Comparison of ENCODE assay signal across 1 cellular context in the genomic region with DNA sequence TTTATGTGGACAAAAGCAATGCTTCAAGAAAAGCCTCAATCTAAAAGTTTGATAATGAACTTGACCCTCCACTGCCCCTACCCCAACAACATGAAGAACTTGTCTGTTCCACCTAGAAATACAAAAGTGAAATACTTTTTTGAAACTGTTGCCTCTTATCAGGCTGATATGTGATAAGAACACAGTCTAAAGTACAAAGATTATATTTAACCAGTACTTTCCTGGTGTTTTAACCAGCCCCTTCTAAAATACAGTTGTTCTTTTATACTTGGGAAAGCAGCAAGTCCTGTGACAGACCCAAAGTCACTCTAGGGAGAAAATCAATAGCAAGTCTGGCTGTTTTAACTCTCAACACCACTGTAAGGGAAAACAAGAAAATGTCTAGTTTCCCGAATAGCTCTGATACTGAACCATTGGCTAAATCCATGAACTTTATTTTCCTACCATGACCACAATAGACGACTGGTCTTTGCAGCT.
TF ChIP-seq lines count a peak whose summit lies in the region.

No MANE protein-coding gene starts in this region.

TF ChIP-seq in HepG2, 621 proteins besides CTCF, POLR2A, EP300 and RAD21 (continued from another document and continues in another):
- TF ChIP-seq, protein P1, sequence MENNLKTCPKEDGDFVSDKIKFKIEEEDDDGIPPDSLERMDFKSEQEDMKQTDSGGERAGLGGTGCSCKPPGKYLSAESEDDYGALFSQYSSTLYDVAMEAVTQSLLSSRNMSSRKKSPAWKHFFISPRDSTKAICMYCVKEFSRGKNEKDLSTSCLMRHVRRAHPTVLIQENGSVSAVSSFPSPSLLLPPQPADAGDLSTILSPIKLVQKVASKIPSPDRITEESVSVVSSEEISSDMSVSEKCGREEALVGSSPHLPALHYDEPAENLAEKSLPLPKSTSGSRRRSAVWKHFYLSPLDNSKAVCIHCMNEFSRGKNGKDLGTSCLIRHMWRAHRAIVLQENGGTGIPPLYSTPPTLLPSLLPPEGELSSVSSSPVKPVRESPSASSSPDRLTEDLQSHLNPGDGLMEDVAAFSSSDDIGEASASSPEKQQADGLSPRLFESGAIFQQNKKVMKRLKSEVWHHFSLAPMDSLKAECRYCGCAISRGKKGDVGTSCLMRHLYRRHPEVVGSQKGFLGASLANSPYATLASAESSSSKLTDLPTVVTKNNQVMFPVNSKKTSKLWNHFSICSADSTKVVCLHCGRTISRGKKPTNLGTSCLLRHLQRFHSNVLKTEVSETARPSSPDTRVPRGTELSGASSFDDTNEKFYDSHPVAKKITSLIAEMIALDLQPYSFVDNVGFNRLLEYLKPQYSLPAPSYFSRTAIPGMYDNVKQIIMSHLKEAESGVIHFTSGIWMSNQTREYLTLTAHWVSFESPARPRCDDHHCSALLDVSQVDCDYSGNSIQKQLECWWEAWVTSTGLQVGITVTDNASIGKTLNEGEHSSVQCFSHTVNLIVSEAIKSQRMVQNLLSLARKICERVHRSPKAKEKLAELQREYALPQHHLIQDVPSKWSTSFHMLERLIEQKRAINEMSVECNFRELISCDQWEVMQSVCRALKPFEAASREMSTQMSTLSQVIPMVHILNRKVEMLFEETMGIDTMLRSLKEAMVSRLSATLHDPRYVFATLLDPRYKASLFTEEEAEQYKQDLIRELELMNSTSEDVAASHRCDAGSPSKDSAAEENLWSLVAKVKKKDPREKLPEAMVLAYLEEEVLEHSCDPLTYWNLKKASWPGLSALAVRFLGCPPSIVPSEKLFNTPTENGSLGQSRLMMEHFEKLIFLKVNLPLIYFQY (CRISPR knock-in tag; IDR thresholded peaks at IDR 0.05; ENCODE audit: borderline replicate concordance) = peak; percentile 77; the same call in 1 of the 2 replicates
- TF ChIP-seq ZSCAN9 (CRISPR knock-in tag; IDR thresholded peaks at IDR 0.05; ENCODE audit: borderline replicate concordance) (peak; percentile 46; the same call in 1 of the 2 replicates), ZNF567 (CRISPR knock-in tag; IDR thresholded peaks at IDR 0.05; ENCODE audit: borderline replicate concordance) (no peak), MIXL1 (CRISPR knock-in tag; IDR thresholded peaks at IDR 0.05) (peak; percentile 67; the same call in 1 of the 2 replicates), ZFP1 (CRISPR knock-in tag; IDR thresholded peaks at IDR 0.05) (peak; percentile 80), NFIC (IDR thresholded peaks at IDR 0.05; ENCODE audit: low read length) (peak; percentile 88), ZFX (CRISPR knock-in tag; IDR thresholded peaks at IDR 0.05; ENCODE audit: low read depth) (no peak), GLI4 (CRISPR knock-in tag; IDR thresholded peaks at IDR 0.05; ENCODE audit: borderline replicate concordance) (no peak), ATF7 (IDR thresholded peaks at IDR 0.05) (no peak), ATF7 (CRISPR knock-in tag; IDR thresholded peaks at IDR 0.05) (no peak), HMG20A (CRISPR knock-in tag; IDR thresholded peaks at IDR 0.05; ENCODE audit: borderline replicate concordance) (peak; percentile 90), PHF5A (CRISPR knock-in tag; IDR thresholded peaks at IDR 0.05; ENCODE audit: low read depth, unreplicated experiment) (no peak), ZNF557 (CRISPR knock-in tag; IDR thresholded peaks at IDR 0.05) (no peak), TCF7 (IDR thresholded peaks at IDR 0.05; ENCODE audit: low read depth) (peak; percentile 65; the same call in 1 of the 2 replicates), RORA (CRISPR knock-in tag; IDR thresholded peaks at IDR 0.05) (0 out of 2 replicates have a peak, but pooled peaks have one; percentile 30)
- TF ChIP-seq, protein P2, sequence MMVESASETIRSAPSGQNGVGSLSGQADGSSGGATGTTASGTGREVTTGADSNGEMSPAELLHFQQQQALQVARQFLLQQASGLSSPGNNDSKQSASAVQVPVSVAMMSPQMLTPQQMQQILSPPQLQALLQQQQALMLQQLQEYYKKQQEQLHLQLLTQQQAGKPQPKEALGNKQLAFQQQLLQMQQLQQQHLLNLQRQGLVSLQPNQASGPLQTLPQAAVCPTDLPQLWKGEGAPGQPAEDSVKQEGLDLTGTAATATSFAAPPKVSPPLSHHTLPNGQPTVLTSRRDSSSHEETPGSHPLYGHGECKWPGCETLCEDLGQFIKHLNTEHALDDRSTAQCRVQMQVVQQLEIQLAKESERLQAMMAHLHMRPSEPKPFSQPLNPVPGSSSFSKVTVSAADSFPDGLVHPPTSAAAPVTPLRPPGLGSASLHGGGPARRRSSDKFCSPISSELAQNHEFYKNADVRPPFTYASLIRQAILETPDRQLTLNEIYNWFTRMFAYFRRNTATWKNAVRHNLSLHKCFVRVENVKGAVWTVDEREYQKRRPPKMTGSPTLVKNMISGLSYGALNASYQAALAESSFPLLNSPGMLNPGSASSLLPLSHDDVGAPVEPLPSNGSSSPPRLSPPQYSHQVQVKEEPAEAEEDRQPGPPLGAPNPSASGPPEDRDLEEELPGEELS (CRISPR knock-in tag; IDR thresholded peaks at IDR 0.05) = peak; percentile 77
- TF ChIP-seq, protein P3, sequence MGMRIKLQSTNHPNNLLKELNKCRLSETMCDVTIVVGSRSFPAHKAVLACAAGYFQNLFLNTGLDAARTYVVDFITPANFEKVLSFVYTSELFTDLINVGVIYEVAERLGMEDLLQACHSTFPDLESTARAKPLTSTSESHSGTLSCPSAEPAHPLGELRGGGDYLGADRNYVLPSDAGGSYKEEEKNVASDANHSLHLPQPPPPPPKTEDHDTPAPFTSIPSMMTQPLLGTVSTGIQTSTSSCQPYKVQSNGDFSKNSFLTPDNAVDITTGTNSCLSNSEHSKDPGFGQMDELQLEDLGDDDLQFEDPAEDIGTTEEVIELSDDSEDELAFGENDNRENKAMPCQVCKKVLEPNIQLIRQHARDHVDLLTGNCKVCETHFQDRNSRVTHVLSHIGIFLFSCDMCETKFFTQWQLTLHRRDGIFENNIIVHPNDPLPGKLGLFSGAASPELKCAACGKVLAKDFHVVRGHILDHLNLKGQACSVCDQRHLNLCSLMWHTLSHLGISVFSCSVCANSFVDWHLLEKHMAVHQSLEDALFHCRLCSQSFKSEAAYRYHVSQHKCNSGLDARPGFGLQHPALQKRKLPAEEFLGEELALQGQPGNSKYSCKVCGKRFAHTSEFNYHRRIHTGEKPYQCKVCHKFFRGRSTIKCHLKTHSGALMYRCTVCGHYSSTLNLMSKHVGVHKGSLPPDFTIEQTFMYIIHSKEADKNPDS (CRISPR knock-in tag; IDR thresholded peaks at IDR 0.05) = peak; percentile 73; the same call in 1 of the 2 replicates
- TF ChIP-seq, protein P4, sequence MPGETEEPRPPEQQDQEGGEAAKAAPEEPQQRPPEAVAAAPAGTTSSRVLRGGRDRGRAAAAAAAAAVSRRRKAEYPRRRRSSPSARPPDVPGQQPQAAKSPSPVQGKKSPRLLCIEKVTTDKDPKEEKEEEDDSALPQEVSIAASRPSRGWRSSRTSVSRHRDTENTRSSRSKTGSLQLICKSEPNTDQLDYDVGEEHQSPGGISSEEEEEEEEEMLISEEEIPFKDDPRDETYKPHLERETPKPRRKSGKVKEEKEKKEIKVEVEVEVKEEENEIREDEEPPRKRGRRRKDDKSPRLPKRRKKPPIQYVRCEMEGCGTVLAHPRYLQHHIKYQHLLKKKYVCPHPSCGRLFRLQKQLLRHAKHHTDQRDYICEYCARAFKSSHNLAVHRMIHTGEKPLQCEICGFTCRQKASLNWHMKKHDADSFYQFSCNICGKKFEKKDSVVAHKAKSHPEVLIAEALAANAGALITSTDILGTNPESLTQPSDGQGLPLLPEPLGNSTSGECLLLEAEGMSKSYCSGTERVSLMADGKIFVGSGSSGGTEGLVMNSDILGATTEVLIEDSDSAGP (CRISPR knock-in tag; IDR thresholded peaks at IDR 0.05; ENCODE audit: borderline replicate concordance) = no peak
- TF ChIP-seq, protein P5, sequence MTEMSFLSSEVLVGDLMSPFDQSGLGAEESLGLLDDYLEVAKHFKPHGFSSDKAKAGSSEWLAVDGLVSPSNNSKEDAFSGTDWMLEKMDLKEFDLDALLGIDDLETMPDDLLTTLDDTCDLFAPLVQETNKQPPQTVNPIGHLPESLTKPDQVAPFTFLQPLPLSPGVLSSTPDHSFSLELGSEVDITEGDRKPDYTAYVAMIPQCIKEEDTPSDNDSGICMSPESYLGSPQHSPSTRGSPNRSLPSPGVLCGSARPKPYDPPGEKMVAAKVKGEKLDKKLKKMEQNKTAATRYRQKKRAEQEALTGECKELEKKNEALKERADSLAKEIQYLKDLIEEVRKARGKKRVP (CRISPR knock-in tag; IDR thresholded peaks at IDR 0.05) = no peak; a peak in 1 of 4 replicates
- TF ChIP-seq, protein P6, sequence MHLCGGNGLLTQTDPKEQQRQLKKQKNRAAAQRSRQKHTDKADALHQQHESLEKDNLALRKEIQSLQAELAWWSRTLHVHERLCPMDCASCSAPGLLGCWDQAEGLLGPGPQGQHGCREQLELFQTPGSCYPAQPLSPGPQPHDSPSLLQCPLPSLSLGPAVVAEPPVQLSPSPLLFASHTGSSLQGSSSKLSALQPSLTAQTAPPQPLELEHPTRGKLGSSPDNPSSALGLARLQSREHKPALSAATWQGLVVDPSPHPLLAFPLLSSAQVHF (CRISPR knock-in tag; IDR thresholded peaks at IDR 0.05) = 0 out of 2 replicates have a peak, but pooled peaks have one; percentile 44
- TF ChIP-seq, protein P7, sequence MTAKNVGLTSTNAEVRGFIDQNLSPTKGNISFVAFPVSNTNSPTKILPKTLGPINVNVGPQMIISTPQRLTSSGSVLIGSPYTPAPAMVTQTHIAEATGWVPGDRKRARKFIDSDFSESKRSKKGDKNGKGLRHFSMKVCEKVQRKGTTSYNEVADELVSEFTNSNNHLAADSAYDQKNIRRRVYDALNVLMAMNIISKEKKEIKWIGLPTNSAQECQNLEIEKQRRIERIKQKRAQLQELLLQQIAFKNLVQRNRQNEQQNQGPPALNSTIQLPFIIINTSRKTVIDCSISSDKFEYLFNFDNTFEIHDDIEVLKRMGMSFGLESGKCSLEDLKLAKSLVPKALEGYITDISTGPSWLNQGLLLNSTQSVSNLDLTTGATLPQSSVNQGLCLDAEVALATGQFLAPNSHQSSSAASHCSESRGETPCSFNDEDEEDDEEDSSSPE (CRISPR knock-in tag; IDR thresholded peaks at IDR 0.05) = no peak
- TF ChIP-seq, protein P8, sequence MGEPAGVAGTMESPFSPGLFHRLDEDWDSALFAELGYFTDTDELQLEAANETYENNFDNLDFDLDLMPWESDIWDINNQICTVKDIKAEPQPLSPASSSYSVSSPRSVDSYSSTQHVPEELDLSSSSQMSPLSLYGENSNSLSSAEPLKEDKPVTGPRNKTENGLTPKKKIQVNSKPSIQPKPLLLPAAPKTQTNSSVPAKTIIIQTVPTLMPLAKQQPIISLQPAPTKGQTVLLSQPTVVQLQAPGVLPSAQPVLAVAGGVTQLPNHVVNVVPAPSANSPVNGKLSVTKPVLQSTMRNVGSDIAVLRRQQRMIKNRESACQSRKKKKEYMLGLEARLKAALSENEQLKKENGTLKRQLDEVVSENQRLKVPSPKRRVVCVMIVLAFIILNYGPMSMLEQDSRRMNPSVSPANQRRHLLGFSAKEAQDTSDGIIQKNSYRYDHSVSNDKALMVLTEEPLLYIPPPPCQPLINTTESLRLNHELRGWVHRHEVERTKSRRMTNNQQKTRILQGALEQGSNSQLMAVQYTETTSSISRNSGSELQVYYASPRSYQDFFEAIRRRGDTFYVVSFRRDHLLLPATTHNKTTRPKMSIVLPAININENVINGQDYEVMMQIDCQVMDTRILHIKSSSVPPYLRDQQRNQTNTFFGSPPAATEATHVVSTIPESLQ (CRISPR knock-in tag; conservative IDR thresholded peaks at IDR 0.05) = 0 out of 2 replicates have a peak, but pooled peaks have one; percentile 39
- TF ChIP-seq, protein P9, sequence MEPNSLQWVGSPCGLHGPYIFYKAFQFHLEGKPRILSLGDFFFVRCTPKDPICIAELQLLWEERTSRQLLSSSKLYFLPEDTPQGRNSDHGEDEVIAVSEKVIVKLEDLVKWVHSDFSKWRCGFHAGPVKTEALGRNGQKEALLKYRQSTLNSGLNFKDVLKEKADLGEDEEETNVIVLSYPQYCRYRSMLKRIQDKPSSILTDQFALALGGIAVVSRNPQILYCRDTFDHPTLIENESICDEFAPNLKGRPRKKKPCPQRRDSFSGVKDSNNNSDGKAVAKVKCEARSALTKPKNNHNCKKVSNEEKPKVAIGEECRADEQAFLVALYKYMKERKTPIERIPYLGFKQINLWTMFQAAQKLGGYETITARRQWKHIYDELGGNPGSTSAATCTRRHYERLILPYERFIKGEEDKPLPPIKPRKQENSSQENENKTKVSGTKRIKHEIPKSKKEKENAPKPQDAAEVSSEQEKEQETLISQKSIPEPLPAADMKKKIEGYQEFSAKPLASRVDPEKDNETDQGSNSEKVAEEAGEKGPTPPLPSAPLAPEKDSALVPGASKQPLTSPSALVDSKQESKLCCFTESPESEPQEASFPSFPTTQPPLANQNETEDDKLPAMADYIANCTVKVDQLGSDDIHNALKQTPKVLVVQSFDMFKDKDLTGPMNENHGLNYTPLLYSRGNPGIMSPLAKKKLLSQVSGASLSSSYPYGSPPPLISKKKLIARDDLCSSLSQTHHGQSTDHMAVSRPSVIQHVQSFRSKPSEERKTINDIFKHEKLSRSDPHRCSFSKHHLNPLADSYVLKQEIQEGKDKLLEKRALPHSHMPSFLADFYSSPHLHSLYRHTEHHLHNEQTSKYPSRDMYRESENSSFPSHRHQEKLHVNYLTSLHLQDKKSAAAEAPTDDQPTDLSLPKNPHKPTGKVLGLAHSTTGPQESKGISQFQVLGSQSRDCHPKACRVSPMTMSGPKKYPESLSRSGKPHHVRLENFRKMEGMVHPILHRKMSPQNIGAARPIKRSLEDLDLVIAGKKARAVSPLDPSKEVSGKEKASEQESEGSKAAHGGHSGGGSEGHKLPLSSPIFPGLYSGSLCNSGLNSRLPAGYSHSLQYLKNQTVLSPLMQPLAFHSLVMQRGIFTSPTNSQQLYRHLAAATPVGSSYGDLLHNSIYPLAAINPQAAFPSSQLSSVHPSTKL (CRISPR knock-in tag; IDR thresholded peaks at IDR 0.05) = peak; percentile 94
